17 cellular contexts compared by ENCODE assay signal in the genomic region with DNA sequence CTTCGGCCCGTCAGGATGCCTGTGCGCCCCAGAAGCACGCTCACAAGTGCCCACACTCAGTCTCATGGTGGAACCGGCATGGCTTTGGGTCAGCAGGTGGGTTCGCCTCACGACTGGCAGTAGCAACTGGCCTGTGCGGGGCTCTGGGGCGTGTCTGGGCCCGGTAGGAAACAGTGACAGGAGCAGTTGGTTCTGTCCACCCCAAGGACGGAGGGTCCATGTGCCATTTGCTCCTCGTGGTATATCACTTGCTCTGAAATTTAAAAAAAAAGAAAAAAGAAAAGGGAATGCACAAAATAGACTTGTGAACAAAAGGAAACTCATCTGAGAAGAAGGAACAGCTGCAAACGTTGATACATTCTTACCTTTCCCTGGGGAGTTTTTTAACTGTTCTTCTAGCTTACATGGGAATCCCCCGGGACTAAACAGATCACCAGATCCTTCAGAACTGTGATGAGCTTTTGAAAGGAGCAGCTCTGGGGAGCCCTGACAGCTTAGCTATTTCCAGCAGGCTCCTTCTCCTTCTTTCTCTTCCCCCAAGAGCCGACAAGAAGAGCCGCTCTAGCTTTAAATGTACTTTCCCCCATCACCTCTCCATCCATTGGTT. TPM values are rescaled to one million over a fixed set of nuclear protein-coding genes. Genes with fewer than 3 reads are reported as not detected.
DNase-seq lines count a peak whose midpoint lies in the region; ATAC-seq, FAIRE-seq and TF ChIP-seq lines count a peak whose summit lies in the region.
"Had no signal": no experiment of that assay in that cellular context is flagged by ENCODE, and none has a peak within 500 bp of the region (broad histone marks: within the 10 kb centered on the region; RNA-seq: fewer than 3 reads in every experiment).

No MANE protein-coding gene starts in this region.

- FAIRE-seq in GM12878 (lab: Jason Lieb, UNC), result no peak
- FAIRE-seq: GM12891 had no signal

- TF ChIP-seq CTCF in GM10248 (IDR thresholded peaks at IDR 0.05; ENCODE audit: control extremely low read depth, extremely low read depth, low read depth, missing control alignments), result no peak
- TF ChIP-seq CTCF in GM12878 (IDR thresholded peaks at IDR 0.05 in 2 of 3, conservative IDR thresholded peaks at IDR 0.05 in 1 of 3; ENCODE audit: control insufficient read depth in 2 of 3, extremely low read depth in 1 of 3, insufficient read depth in 1 of 3, low read depth in 3 of 3, low read length in 3 of 3), result no peak
- TF ChIP-seq CTCF in PC-9 (conservative IDR thresholded peaks at IDR 0.05), result no peak

- ATAC-seq in GM19438 (IDR thresholded peaks at IDR 0.05; ENCODE audit: low read depth, unreplicated experiment) (peak; percentile 42), HG02885 (IDR thresholded peaks at IDR 0.05; ENCODE audit: poor library complexity, unreplicated experiment) (peak; percentile 36), GM12878 (peak; percentile 75), HG03175 (IDR thresholded peaks at IDR 0.05; ENCODE audit: unreplicated experiment) (no peak)
- ATAC-seq: activated CD4-positive, CD25-positive, alpha-beta regulatory T cell treated with anti-CD3 and anti-CD28 coated beads, Interleukin-2, amount 50 U/mL, for 24 hours; activated T-cell treated with anti-CD3 and anti-CD28 coated beads, Interleukin-2, amount 50 U/mL, for 72 hours had no signal

- H3K4me2 ChIP-seq in GM12878 (ENCODE audit: control insufficient read depth, insufficient read depth) (no peak overlapping the region), PC-9 (no peak overlapping the region)

- no peak overlapping the region for H2AFZ ChIP-seq in GM12878 (ENCODE audit: control insufficient read depth, low read depth, low read length)
- no peak overlapping the region for H2AFZ ChIP-seq in PC-9

- CTCF ChIA-PET in GM10248 (lab: Yijun Ruan, JAX) (interaction anchor here (0.8 to 10.9 kb wide), 19 partner anchors 9 to 236 kb away, joined by 3 to 103 read pairs (median 5); partner anchors contain the start of gene ALLC), GM12878 (lab: Yijun Ruan, JAX) (interaction anchor here (0.7 to 3.5 kb wide), 14 partner anchors 9 to 270 kb away, joined by 3 to 46 read pairs (median 8); partner anchors contain the start of genes EIPR1 and TRAPPC12), PC-9 (lab: Charles Lee) (no interaction called here)

- H3K9me3 ChIP-seq in GM12878 (replicated peaks; ENCODE audit: control insufficient read depth, insufficient read depth, low read length) (no peaks in the 10 kb centered on the region; the same call in 2 of the 3 replicates), PC-9 (ENCODE audit: insufficient read depth, low read depth) (no peaks in the 10 kb centered on the region)
- H3K9me3 ChIP-seq: ascending aorta had no signal

- H3K27ac ChIP-seq in GM12878 (ENCODE audit: control insufficient read depth, insufficient read depth) (peak overlapping the region; percentile 45; the same call in 1 of the 2 replicates), PC-9 (no peak overlapping the region)
- H3K27ac ChIP-seq: ascending aorta had no signal

- H3K36me3 ChIP-seq in GM12878 (ENCODE audit: control insufficient read depth in 2 of 2, insufficient read depth in 2 of 2, low read length in 1 of 2) (peaks cover 8 to 31% of the 10 kb centered on the region in 2 experiments), PC-9 (ENCODE audit: low read depth) (peaks cover 11% of the 10 kb centered on the region; the same call in 1 of the 2 replicates)

- H4K20me1 ChIP-seq in GM12878 (ENCODE audit: control insufficient read depth, insufficient read depth) (no peaks in the 10 kb centered on the region), PC-9 (ENCODE audit: insufficient read depth) (peaks cover 33% of the 10 kb centered on the region)

- H3F3A ChIP-seq in PC-9 (ENCODE audit: insufficient read depth, low read depth), result no peaks in the 10 kb centered on the region

- POLR2A ChIA-PET in GM10248 (lab: Yijun Ruan, JAX), result no interaction called here
- POLR2A ChIA-PET in GM12878 (lab: Charles Lee), result interaction anchor here (0.8 to 1.4 kb wide), 4 partner anchors 8 to 202 kb away, joined by 3 read pairs; no protein-coding TSS in a partner anchor
- POLR2A ChIA-PET in PC-9 (lab: Charles Lee; ENCODE audit: unreplicated experiment), result no interaction called here

- H3K4me3 ChIP-seq in GM12878 (no peak overlapping the region), PC-9 (no peak overlapping the region)
- H3K4me3 ChIP-seq: ascending aorta had no signal

- DNase-seq in GM10248 (ENCODE audit: extremely low spot score) (peak; percentile 63), GM12878 (ENCODE audit: low read depth, low spot score) (peak; percentile 27), NCI-H2081 (lab: John Stamatoyannopoulos, UW) (no peak), NOMO-1 treated with dmso at 0.1 percent for 144 hours (lab: John Stamatoyannopoulos, UW; ENCODE audit: unreplicated experiment) (no peak), PC-9 (no peak)
- DNase-seq: activated T-cell treated with anti-CD3 and anti-CD28 coated beads, Interleukin-2, amount 50 U/mL, for 72 hours; IMR-90; islet precursor cell; NCI-H1694 treated with DMSO at 0.1 percent for 48 hours; stimulated activated CD4-positive, alpha-beta T cell treated with anti-CD3 and anti-CD28 coated beads, Interleukin-2, amount 100 ng/mL, for 48 hours; stimulated activated naive CD4-positive, alpha-beta T cell treated with Interleukin-2 at 50 U/mL for 16 hours had no signal

- RAD21 ChIA-PET in GM12878 (lab: Charles Lee; ENCODE audit: unreplicated experiment), result interaction anchor here (0.9 to 2.8 kb wide), 10 partner anchors 19 to 240 kb away, joined by 3 to 21 read pairs (median 6); partner anchors contain the start of genes EIPR1, RNASEH1 and TRAPPC12

- no peak for TF ChIP-seq EP300 in GM12878 (IDR thresholded peaks at IDR 0.05; ENCODE audit: borderline replicate concordance in 1 of 2, control insufficient read depth in 1 of 2, low read depth in 2 of 2, low read length in 2 of 2)

- TF ChIP-seq POLR2A in GM12878 (IDR thresholded peaks at IDR 0.05; ENCODE audit: low read depth, low read length), result no peak

- SMC1A ChIA-PET in GM12878 (lab: Charles Lee; ENCODE audit: uncharacterized antibody, unreplicated experiment), result interaction anchor here (0.5 to 4.6 kb wide), 13 partner anchors 10 to 229 kb away, joined by 3 to 28 read pairs (median 5); partner anchors contain the start of gene TRAPPC12

- 64% methylated on average over 16 of the region's 16 CpGs for WGBS in GM12878 (ENCODE audit: insufficient coverage, insufficient replicate concordance, low lambda C conversion rate, missing lambda C conversion rate)

- H3K4me1 ChIP-seq in GM12878 (ENCODE audit: control insufficient read depth, insufficient read depth, low read length) (peaks cover 12% of the 10 kb centered on the region), PC-9 (replicated peaks; ENCODE audit: insufficient read depth) (no peaks in the 10 kb centered on the region)
- H3K4me1 ChIP-seq: ascending aorta had no signal

- no peaks in the 10 kb centered on the region for H3K79me2 ChIP-seq in GM12878 (ENCODE audit: control insufficient read depth, insufficient read depth, low read length)
- no peaks in the 10 kb centered on the region for H3K79me2 ChIP-seq in PC-9 (ENCODE audit: low read depth)

- BruUV-seq in GM12878 (replicated peaks; lab: Mats Ljungman, UMichigan) (no TSS peak), PC-9 (replicated peaks; lab: Mats Ljungman, UMichigan) (no TSS peak)

- H3K9ac ChIP-seq in GM12878 (ENCODE audit: control insufficient read depth, insufficient read depth, low read length), result no peak overlapping the region

- H3K27me3 ChIP-seq in GM12878 (replicated peaks in 1 of 2; ENCODE audit: control insufficient read depth in 2 of 2, insufficient read depth in 2 of 2, low read length in 1 of 2) (no peaks in the 10 kb centered on the region), PC-9 (ENCODE audit: insufficient read depth, low read depth) (no peaks in the 10 kb centered on the region)
- H3K27me3 ChIP-seq: ascending aorta had no signal

- no peak for TF ChIP-seq RAD21 in GM12878 (IDR thresholded peaks at IDR 0.05; ENCODE audit: insufficient read depth, low read depth, low read length)

- intact Hi-C loops in GM12878 (cut with micrococcal nuclease; ENCODE audit: unreplicated experiment) (no loop called here), PC-9 (cut with micrococcal nuclease; ENCODE audit: unreplicated experiment) (loop anchor here (1.0 kb wide), 1 partner anchor 229 kb away; no protein-coding TSS in a partner anchor)

- in situ Hi-C loops in GM12878 (cut with MboI), result no loop called here

- no peaks in the 10 kb centered on the region for H3K9me2 ChIP-seq in PC-9 (ENCODE audit: insufficient read depth)

RNA-seq across cellular contexts. Expression of gene TRAPPC12, which starts 42.8 kb away (rescaled TPM):
- 425 and 429 TPM in 2 replicates for total RNA-seq in GM12878 (2013; cell fraction: nucleolus; rRNA removed)
- total RNA-seq in GM12878 (2014; rRNA removed) (38.8 and 48.0 TPM in 2 replicates), GM12878 (2014; rRNA removed; fragmentation: Illumina TruSeq; extraction: Trizol) (33.9 and 35.9 TPM in 2 replicates), GM12878 (2021) (63.2 and 77.1 TPM in 2 replicates), PC-9 (2021) (69.3 and 77.6 TPM in 2 replicates)
- polyA plus RNA-seq in GM12878 (2011; ENCODE audit: low read depth), result 44.7 TPM
- polyA plus RNA-seq in GM12878 (2011; rRNA removed) (22.3 and 46.4 TPM in 2 replicates), GM12878 (2014; fragmentation: Illumina TruSeq; extraction: Trizol) (17.2 and 38.1 TPM in 2 replicates), GM12878 (2014; fragmentation: Nextera tagmentation; extraction: Ambion mirVana) (10 to 100 TPM in 1 of 2 experiments, 1 to 10 TPM in 1; 8.6 to 22.9 TPM), GM12878 (2014; rRNA removed) (39.4 and 57.5 TPM in 2 replicates), GM12878 (2016; fragmentation: Nextera tagmentation; extraction: Ambion mirVana) (10 to 100 TPM; 30.2 to 36.7 TPM)
- 19.8 and 23.8 TPM in 2 replicates for polyA plus RNA-seq in GM12878 (2011; cell fraction: cytosol; rRNA removed)
- polyA plus RNA-seq in GM12878 (2011; cell fraction: nucleus; rRNA removed), result 174 and 205 TPM in 2 replicates
- polyA plus RNA-seq in GM12878 (2012), result 40.4 and 56.2 TPM in 2 replicates
- 46.2 and 66.6 TPM in 2 replicates for polyA minus RNA-seq in GM12878 (2011; rRNA and poly(A)+ RNA removed)
- polyA minus RNA-seq in GM12878 (2011; cell fraction: cytosol; rRNA and poly(A)+ RNA removed), result 19.8 and 27.6 TPM in 2 replicates
- polyA minus RNA-seq in GM12878 (2011; cell fraction: nucleus; rRNA and poly(A)+ RNA removed), result 68.5 and 127 TPM in 2 replicates

RNA-seq across cellular contexts. Expression of gene EIPR1, which starts 44.6 kb away (rescaled TPM):
- total RNA-seq in GM12878 (2013; cell fraction: nucleolus; rRNA removed), result 59.2 and 63.8 TPM in 2 replicates
- total RNA-seq in GM12878 (2014; rRNA removed), result 49.3 and 50.3 TPM in 2 replicates
- total RNA-seq in GM12878 (2014; rRNA removed; fragmentation: Illumina TruSeq; extraction: Trizol), result 29.7 and 34.5 TPM in 2 replicates
- 39.0 and 43.4 TPM in 2 replicates for total RNA-seq in GM12878 (2021)
- 13.9 TPM for polyA plus RNA-seq in GM12878 (2011; ENCODE audit: low read depth)
- polyA plus RNA-seq in GM12878 (2011; rRNA removed), result 40.5 and 61.2 TPM in 2 replicates
- polyA plus RNA-seq in GM12878 (2011; cell fraction: cytosol; rRNA removed), result 78.9 and 84.0 TPM in 2 replicates
- polyA plus RNA-seq in GM12878 (2011; cell fraction: nucleus; rRNA removed), result 55.0 and 55.5 TPM in 2 replicates
- 26.1 and 30.8 TPM in 2 replicates for polyA plus RNA-seq in GM12878 (2012)
- polyA plus RNA-seq in GM12878 (2014; fragmentation: Illumina TruSeq; extraction: Trizol), result 22.3 and 34.9 TPM in 2 replicates
- polyA plus RNA-seq in GM12878 (2014; fragmentation: Nextera tagmentation; extraction: Ambion mirVana), result 10 to 100 TPM; 23.6 to 24.0 TPM
- polyA plus RNA-seq in GM12878 (2014; rRNA removed), result 43.6 and 48.9 TPM in 2 replicates
- polyA plus RNA-seq in GM12878 (2016; fragmentation: Nextera tagmentation; extraction: Ambion mirVana), result 10 to 100 TPM; 41.1 to 49.1 TPM
- polyA minus RNA-seq in GM12878 (2011; rRNA and poly(A)+ RNA removed), result 42.5 and 77.0 TPM in 2 replicates
- 21.8 and 27.0 TPM in 2 replicates for polyA minus RNA-seq in GM12878 (2011; cell fraction: cytosol; rRNA and poly(A)+ RNA removed)
- 21.3 and 39.5 TPM in 2 replicates for polyA minus RNA-seq in GM12878 (2011; cell fraction: nucleus; rRNA and poly(A)+ RNA removed)
- 40.4 and 40.6 TPM in 2 replicates for total RNA-seq in PC-9 (2021)

Comparison
In these comparisons a context has a peak if more than half of its experiments do, and no peak if none do; other contexts are left out.
1. DNase-seq: peak in GM10248 (single experiment) and GM12878 (single experiment); none in NCI-H2081 (0 of 2), NOMO-1 treated with dmso at 0.1 percent for 144 hours (single experiment) and PC-9 (0 of 2).